Comparison of ENCODE assay signal across 16 cellular contexts in genomic region chr1:39174400-39175081, GRCh38. TPM values are rescaled to one million over a fixed set of nuclear protein-coding genes. Genes with fewer than 3 reads are reported as not detected.
A peak's percentile ranks its signal among the peaks of the same experiment; 100 is the strongest.
DNase-seq lines count a peak whose midpoint lies in the region; ATAC-seq and TF ChIP-seq lines count a peak whose summit lies in the region.
"Had no signal": no experiment of that assay in that cellular context is flagged by ENCODE, and none has a peak within 500 bp of the region (broad histone marks: within the 10 kb centered on the region; RNA-seq: fewer than 3 reads in every experiment).

No MANE protein-coding gene starts in this region.

- peak overlapping the region; percentile 73 for H3K27ac Mint-ChIP-seq in HFFc6
- H3K27ac Mint-ChIP-seq in activated CD4-positive, alpha-beta T cell treated with anti-CD3 and anti-CD28 coated beads, Interleukin-2, amount 10 ng/mL, durations not matched to agents 7 days and 5 days: no peak overlapping the region
- H3K27ac Mint-ChIP-seq: activated CD8-positive, alpha-beta memory T cell treated with anti-CD3 and anti-CD28 coated beads, Interleukin-2, amount 10 ng/mL, durations not matched to agents 7 days and 5 days; activated naive CD8-positive, alpha-beta T cell; CD14-positive monocyte; memory B cell had no signal

- ATAC-seq in GM21526 (IDR thresholded peaks at IDR 0.05; ENCODE audit: low FRiP score, unreplicated experiment): no peak
- ATAC-seq: activated CD8-positive, alpha-beta memory T cell treated with anti-CD3 and anti-CD28 coated beads, Interleukin-2, amount 10 ng/mL, durations not matched to agents 7 days and 5 days had no signal

- H3K9me3 ChIP-seq in muscle layer of colon (ENCODE audit: low read length): no peaks in the 10 kb centered on the region

- no peak overlapping the region for H3K9ac ChIP-seq in muscle layer of colon (ENCODE audit: low read length)

- H3K4me3 ChIP-seq in coronary artery (peak overlapping the region; percentile 1), muscle layer of colon (ENCODE audit: low read depth in 1 of 2, low read length in 2 of 2) (no peak overlapping the region)

- H3K4me3 Mint-ChIP-seq in HFFc6: peak overlapping the region; percentile 42; the same call in 1 of the 2 replicates
- no peak overlapping the region for H3K4me3 Mint-ChIP-seq in activated CD4-positive, alpha-beta T cell treated with anti-CD3 and anti-CD28 coated beads, Interleukin-2, amount 10 ng/mL, durations not matched to agents 7 days and 5 days
- H3K4me3 Mint-ChIP-seq: activated CD8-positive, alpha-beta memory T cell treated with anti-CD3 and anti-CD28 coated beads, Interleukin-2, amount 10 ng/mL, durations not matched to agents 7 days and 5 days; activated naive CD8-positive, alpha-beta T cell; CD14-positive monocyte; memory B cell had no signal

- CTCF ChIA-PET in activated CD4-positive, alpha-beta T cell treated with anti-CD3 and anti-CD28 coated beads, Interleukin-2, amount 10 ng/mL, durations not matched to agents 7 days and 5 days (lab: Charles Lee): interaction anchor here (0.7 kb wide), 1 partner anchor 14 kb away, joined by 3 read pairs; no protein-coding TSS in a partner anchor

- TF ChIP-seq CTCF in HFFc6 (IDR thresholded peaks at IDR 0.05): no peak
- TF ChIP-seq CTCF in coronary artery (IDR thresholded peaks at IDR 0.05): no peak

- H3K36me3 Mint-ChIP-seq in HFFc6 (ENCODE audit: low read depth): no peaks in the 10 kb centered on the region
- H3K36me3 Mint-ChIP-seq in activated CD4-positive, alpha-beta T cell treated with anti-CD3 and anti-CD28 coated beads, Interleukin-2, amount 10 ng/mL, durations not matched to agents 7 days and 5 days (ENCODE audit: low read depth): no peaks in the 10 kb centered on the region
- H3K36me3 Mint-ChIP-seq: activated CD8-positive, alpha-beta memory T cell treated with anti-CD3 and anti-CD28 coated beads, Interleukin-2, amount 10 ng/mL, durations not matched to agents 7 days and 5 days; activated naive CD8-positive, alpha-beta T cell; CD14-positive monocyte; memory B cell had no signal

- H3K36me3 ChIP-seq in muscle layer of colon (ENCODE audit: insufficient read depth, low read length): no peaks in the 10 kb centered on the region

- no peak for DNase-seq in HFFc6
- no peak for DNase-seq in coronary artery (ENCODE audit: low spot score)
- DNase-seq in substantia nigra (lab: John Stamatoyannopoulos, UW): no peak
- DNase-seq in activated CD4-positive, alpha-beta T cell treated with anti-CD3 and anti-CD28 coated beads, Interleukin-2, amount 10 ng/mL, durations not matched to agents 7 days and 5 days: no peak
- no peak for DNase-seq in middle frontal gyrus (ENCODE audit: extremely low spot score, low spot score)
- DNase-seq in NCI-H1092 treated with DMSO at 0.1 percent for 48 hours (lab: John Stamatoyannopoulos, UW): no peak
- DNase-seq: activated CD8-positive, alpha-beta memory T cell treated with anti-CD3 and anti-CD28 coated beads, Interleukin-2, amount 10 ng/mL, durations not matched to agents 7 days and 5 days; glutamatergic neuron; KBM-7; NCI-H187 treated with DMSO at 0.1 percent for 48 hours; NCI-H82 had no signal

- H3K9me3 Mint-ChIP-seq in HFFc6: no peaks in the 10 kb centered on the region
- H3K9me3 Mint-ChIP-seq in activated CD4-positive, alpha-beta T cell treated with anti-CD3 and anti-CD28 coated beads, Interleukin-2, amount 10 ng/mL, durations not matched to agents 7 days and 5 days: no peaks in the 10 kb centered on the region
- H3K9me3 Mint-ChIP-seq: CD14-positive monocyte, memory B cell had no signal

- H3K27me3 Mint-ChIP-seq in HFFc6 (ENCODE audit: insufficient read depth): peaks cover 2% of the 10 kb centered on the region; the same call in 1 of the 2 replicates
- no peaks in the 10 kb centered on the region for H3K27me3 Mint-ChIP-seq in activated CD4-positive, alpha-beta T cell treated with anti-CD3 and anti-CD28 coated beads, Interleukin-2, amount 10 ng/mL, durations not matched to agents 7 days and 5 days
- H3K27me3 Mint-ChIP-seq: activated naive CD8-positive, alpha-beta T cell had no signal

- peaks cover 89% of the 10 kb centered on the region for H3K4me1 Mint-ChIP-seq in HFFc6 (ENCODE audit: low read depth)
- no peaks in the 10 kb centered on the region for H3K4me1 Mint-ChIP-seq in activated CD4-positive, alpha-beta T cell treated with anti-CD3 and anti-CD28 coated beads, Interleukin-2, amount 10 ng/mL, durations not matched to agents 7 days and 5 days
- H3K4me1 Mint-ChIP-seq: activated CD8-positive, alpha-beta memory T cell treated with anti-CD3 and anti-CD28 coated beads, Interleukin-2, amount 10 ng/mL, durations not matched to agents 7 days and 5 days; memory B cell had no signal

- peaks cover 81% of the 10 kb centered on the region for H3K4me1 ChIP-seq in muscle layer of colon (ENCODE audit: insufficient read depth, low read length)

- peak overlapping the region; percentile 60 to 77 for H3K27ac ChIP-seq in coronary artery
- peak overlapping the region; percentile 75 for H3K27ac ChIP-seq in muscle layer of colon (ENCODE audit: low read depth, low read length)
- H3K27ac ChIP-seq in substantia nigra (ENCODE audit: low read depth, low read length, poor library complexity, severe bottlenecking): peak overlapping the region; percentile 63

- no peaks in the 10 kb centered on the region for H3K27me3 ChIP-seq in muscle layer of colon (ENCODE audit: control insufficient read depth in 1 of 2, insufficient read depth in 2 of 2, low read length in 2 of 2)

- POLR2A ChIA-PET in activated CD4-positive, alpha-beta T cell treated with anti-CD3 and anti-CD28 coated beads, Interleukin-2, amount 10 ng/mL, durations not matched to agents 7 days and 5 days (lab: Charles Lee): no interaction called here

RNA-seq across cellular contexts. Expression of gene MACF1, which starts 30.0 kb away (rescaled TPM):
- total RNA-seq in HFFc6 (2021; fragmentation: NEBNext Ultra II Directional; extraction: Animal tissue kit (Norgen Biotek cat#: 25700)): 100 to 1,000 TPM; 201 to 308 (median 223) TPM
- total RNA-seq in activated CD4-positive, alpha-beta T cell treated with anti-CD3 and anti-CD28 coated beads, Interleukin-2, amount 10 ng/mL, durations not matched to agents 7 days and 5 days: 100 to 1,000 TPM; 375 to 395 TPM
